Comparison of ENCODE assay signal across 16 cellular contexts in the genomic region with DNA sequence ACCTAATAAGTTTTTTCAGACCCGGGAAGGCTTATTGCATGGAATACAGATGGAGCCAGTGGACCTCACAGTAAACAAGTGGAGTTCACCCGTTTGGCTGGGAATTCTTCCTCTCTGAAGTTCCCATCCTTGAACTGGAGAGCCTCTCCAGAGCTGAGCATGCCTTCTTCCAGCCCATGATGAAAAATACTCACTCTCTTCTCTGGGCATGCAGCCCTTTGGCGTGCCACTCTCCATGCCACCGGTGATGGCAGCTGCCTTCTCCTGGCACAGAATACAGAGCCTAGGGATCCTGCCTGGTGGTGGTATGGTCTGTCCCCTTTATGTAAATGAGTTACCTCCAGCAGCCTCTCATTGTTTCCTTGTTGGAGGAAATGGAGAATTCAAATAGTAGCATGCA.
DNase-seq lines count a peak whose midpoint lies in the region; ATAC-seq and TF ChIP-seq lines count a peak whose summit lies in the region.
"Had no signal": no experiment of that assay in that cellular context is flagged by ENCODE, and none has a peak within 500 bp of the region (broad histone marks: within the 10 kb centered on the region; RNA-seq: fewer than 3 reads in every experiment).

No MANE protein-coding gene starts in this region.

- peaks cover 0 to 8% (median 3%) of the 10 kb centered on the region in 7 donors for H3K9me3 Mint-ChIP-seq in naive B cell
- H3K9me3 Mint-ChIP-seq: CD4-positive, alpha-beta memory T cell; H9 had no signal

- H4K20me1 ChIP-seq in Karpas-422 (ENCODE audit: insufficient read depth, low read depth, low read length) = no peaks in the 10 kb centered on the region; the same call in 1 of the 2 replicates

- ATAC-seq in right cardiac atrium = no peak
- no peak for ATAC-seq in heart right ventricle
- no peak for ATAC-seq in naive B cell (ENCODE audit: low read depth in 2 of 2)
- ATAC-seq in HG03280 (IDR thresholded peaks at IDR 0.05; ENCODE audit: unreplicated experiment) = no peak

- intact Hi-C loops in right cardiac atrium (cut with DNase I) (no loop called here), heart right ventricle (cut with DNase I) (no loop called here), thyroid gland (cut with DNase I) (no loop called here)

- no peak overlapping the region for H3K9ac ChIP-seq in Karpas-422 (ENCODE audit: low read length)

- no peaks in the 10 kb centered on the region for H3K79me2 ChIP-seq in Karpas-422 (ENCODE audit: low read length)

- H3K27me3 ChIP-seq in right cardiac atrium (ENCODE audit: control insufficient read depth, insufficient read depth) (no peaks in the 10 kb centered on the region), heart right ventricle (no peaks in the 10 kb centered on the region), thyroid gland (no peaks in the 10 kb centered on the region), Karpas-422 (ENCODE audit: low read length) (no peaks in the 10 kb centered on the region)
- H3K27me3 ChIP-seq: BE2C had no signal

- H3K4me3 ChIP-seq in right cardiac atrium (ENCODE audit: low read length) (no peak overlapping the region), heart right ventricle (no peak overlapping the region), thyroid gland (replicated peaks in 1 of 3) (no peak overlapping the region), Karpas-422 (ENCODE audit: low read length) (no peak overlapping the region)

- no peak overlapping the region for H2AFZ ChIP-seq in Karpas-422 (ENCODE audit: low read length)

- H3K4me2 ChIP-seq in Karpas-422 (ENCODE audit: low read depth, low read length, poor library complexity, severe bottlenecking) = no peak overlapping the region

- no peaks in the 10 kb centered on the region for H3K27me3 Mint-ChIP-seq in naive B cell
- H3K27me3 Mint-ChIP-seq: CD4-positive, alpha-beta memory T cell had no signal

- H3K36me3 Mint-ChIP-seq in naive B cell = peaks cover 0 to 4% of the 10 kb centered on the region in 2 donors
- H3K36me3 Mint-ChIP-seq: CD4-positive, alpha-beta memory T cell had no signal

- WGBS in right cardiac atrium = 76% methylated on average over 4 of the region's 4 CpGs
- WGBS in heart right ventricle, 2 donors = 88 to 89% methylated on average over 4 of the region's 4 CpGs
- 22% methylated on average over 2 to 4 of the region's 4 CpGs for WGBS in thyroid gland, 2 donors

- TF ChIP-seq CTCF in heart right ventricle (IDR thresholded peaks at IDR 0.05) (no peak), thyroid gland (IDR thresholded peaks at IDR 0.05) (no peak)

- no peak for TF ChIP-seq POLR2A in thyroid gland (IDR thresholded peaks at IDR 0.05)

- H3K27ac Mint-ChIP-seq in naive B cell = peak overlapping the region in 5 of 6 donors; percentile 26 to 98 (median 85)
- H3K27ac Mint-ChIP-seq: CD4-positive, alpha-beta memory T cell; H9 had no signal

- H3K9me3 ChIP-seq in right cardiac atrium (ENCODE audit: control insufficient read depth, low read length) = no peaks in the 10 kb centered on the region
- H3K9me3 ChIP-seq in heart right ventricle = peaks cover 0 to under 1% (median 0%) of the 10 kb centered on the region in 11 donors
- no peaks in the 10 kb centered on the region for H3K9me3 ChIP-seq in thyroid gland
- H3K9me3 ChIP-seq in Karpas-422 (ENCODE audit: low read length) = no peaks in the 10 kb centered on the region
- H3K9me3 ChIP-seq: BE2C had no signal

- H3K4me1 ChIP-seq in right cardiac atrium (ENCODE audit: control insufficient read depth, insufficient read depth, low read length) (no peaks in the 10 kb centered on the region), heart right ventricle (no peaks in the 10 kb centered on the region), thyroid gland (peaks cover 0 to 6% of the 10 kb centered on the region in 2 donors), Karpas-422 (ENCODE audit: low read length) (peaks cover 8% of the 10 kb centered on the region)
- H3K4me1 ChIP-seq: BE2C had no signal

- peaks cover 38 to 59% (median 43%) of the 10 kb centered on the region in 3 donors for H3K4me1 Mint-ChIP-seq in naive B cell

- peak overlapping the region in 5 of 8 donors; percentile 18 to 85 (median 62) for H3K4me3 Mint-ChIP-seq in naive B cell
- H3K4me3 Mint-ChIP-seq: CD4-positive, alpha-beta memory T cell; H9 had no signal

- DNase-seq in right cardiac atrium (peak in 2 of 3 donors; percentile 7 to 9), heart right ventricle (no peak), medulla oblongata (ENCODE audit: extremely low spot score) (peak; percentile 43), naive B cell (no peak), thyroid gland (peak; percentile 60 to 62), Karpas-422 (no peak), NCI-H187 (lab: John Stamatoyannopoulos, UW) (no peak)
- DNase-seq: BE2C; CD4-positive, alpha-beta memory T cell; DMS79 treated with DMSO at 0.1 percent for 48 hours; EL; GOT3; H9 had no signal

- no peak overlapping the region for H3K27ac ChIP-seq in right cardiac atrium (ENCODE audit: low read length)
- H3K27ac ChIP-seq in heart right ventricle = no peak overlapping the region
- H3K27ac ChIP-seq in thyroid gland = no peak overlapping the region
- H3K27ac ChIP-seq in Karpas-422 (ENCODE audit: low read length) = no peak overlapping the region
- H3K27ac ChIP-seq: C4-2B, HL-60 had no signal

- no peaks in the 10 kb centered on the region for H3K9me2 ChIP-seq in Karpas-422 (replicated peaks; ENCODE audit: insufficient read depth, low read length)

- no peaks in the 10 kb centered on the region for H3K36me3 ChIP-seq in heart right ventricle
- no peaks in the 10 kb centered on the region for H3K36me3 ChIP-seq in thyroid gland
- H3K36me3 ChIP-seq in Karpas-422 (ENCODE audit: insufficient read depth, low read length) = no peaks in the 10 kb centered on the region
- H3K36me3 ChIP-seq: BE2C had no signal

Comparison
In these comparisons a context has a peak if more than half of its experiments do, and no peak if none do; other contexts are left out.
1. DNase-seq: peak in right cardiac atrium (2 of 3), medulla oblongata (single experiment) and thyroid gland (2 of 2); none in heart right ventricle (0 of 2), naive B cell (single experiment), Karpas-422 (single experiment) and NCI-H187 (0 of 2).